ENCODE assay signal across 8 cellular contexts in the genomic region with DNA sequence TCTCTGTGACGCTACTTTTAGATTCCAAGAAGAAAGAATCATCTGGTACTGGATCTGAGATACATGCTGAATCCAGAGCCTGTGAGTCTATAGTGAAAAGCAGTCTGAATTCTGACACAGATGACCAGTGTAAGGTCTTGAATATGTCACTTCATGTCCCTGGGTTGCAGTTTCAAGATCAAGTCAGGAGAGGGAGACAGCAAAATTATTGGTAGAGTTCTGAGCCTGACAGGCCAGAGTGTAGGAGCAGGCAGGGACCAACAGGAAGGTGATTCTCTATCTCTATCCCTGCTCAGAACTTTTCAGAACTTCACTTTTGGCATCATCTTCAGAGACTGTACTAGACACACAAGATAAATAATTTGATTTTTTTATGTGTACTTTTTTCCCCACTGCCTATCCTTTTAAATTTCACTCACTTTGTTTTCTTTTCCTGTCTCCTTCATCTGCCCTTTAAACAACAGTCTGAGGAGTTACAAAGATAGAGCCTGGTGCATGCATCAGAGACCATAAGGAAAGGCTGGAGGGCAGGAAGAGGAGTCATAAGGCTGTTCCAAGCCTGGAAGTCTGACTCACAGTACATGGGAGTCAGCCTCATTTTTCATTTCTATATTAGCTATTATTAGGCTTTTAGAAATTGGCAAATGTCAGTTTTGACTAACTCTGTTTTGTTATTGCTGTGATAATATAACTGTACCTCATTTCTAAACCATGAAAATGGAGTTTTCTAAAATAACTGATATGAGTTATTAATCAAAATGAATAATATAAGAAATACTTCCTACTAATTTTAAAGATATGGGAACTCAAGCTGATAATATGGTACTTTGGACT.
A peak's percentile ranks its signal among the peaks of the same experiment; 100 is the strongest.
DNase-seq lines count a peak whose midpoint lies in the region; ATAC-seq and TF ChIP-seq lines count a peak whose summit lies in the region.

No MANE protein-coding gene starts in this region.

- H3K27ac Mint-ChIP-seq in effector memory CD8-positive, alpha-beta T cell: no peak overlapping the region

- H3K4me1 Mint-ChIP-seq in effector memory CD8-positive, alpha-beta T cell (ENCODE audit: low read depth in 2 of 2): no peaks in the 10 kb centered on the region

- TF ChIP-seq CTCF in astrocyte of the cerebellum (IDR thresholded peaks at IDR 0.05; ENCODE audit: low read depth, low read length, missing control alignments): peak; percentile 52

- no peak overlapping the region for H3K4me3 ChIP-seq in astrocyte of the cerebellum (ENCODE audit: low read depth, low read length)

- H3K9me3 Mint-ChIP-seq in effector memory CD8-positive, alpha-beta T cell: no peaks in the 10 kb centered on the region

- DNase-seq in AG08396 (ENCODE audit: low spot score) (peak; percentile 20), LoVo (ENCODE audit: low spot score) (peak; percentile 22), astrocyte of the cerebellum (ENCODE audit: low read depth) (no peak), medulla oblongata (ENCODE audit: extremely low spot score) (peak; percentile 76), NCI-H2227 (lab: John Stamatoyannopoulos, UW; ENCODE audit: unreplicated experiment) (no peak), NCI-H146 treated with DMSO at 0.1 percent for 48 hours (lab: John Stamatoyannopoulos, UW; ENCODE audit: unreplicated experiment) (no peak)
- DNase-seq in effector memory CD8-positive, alpha-beta T cell: no peak

- no peaks in the 10 kb centered on the region for H3K27me3 Mint-ChIP-seq in effector memory CD8-positive, alpha-beta T cell

- in situ Hi-C loops in astrocyte of the cerebellum (cut with HindIII; ENCODE audit: low sequenced_read_pairs): loop anchor here (10.0 kb wide), 1 partner anchor 622 kb away; no protein-coding TSS in a partner anchor

- peak; percentile 43 for ATAC-seq in GM19025 (IDR thresholded peaks at IDR 0.05; ENCODE audit: low read depth, unreplicated experiment)
- ATAC-seq in effector memory CD8-positive, alpha-beta T cell (replicated peaks): no peak

- no peak overlapping the region for H3K4me3 Mint-ChIP-seq in effector memory CD8-positive, alpha-beta T cell

- H3K36me3 Mint-ChIP-seq in effector memory CD8-positive, alpha-beta T cell (ENCODE audit: insufficient read depth): no peaks in the 10 kb centered on the region

Comparison
In these comparisons a context has a peak if more than half of its experiments do, and no peak if none do; other contexts are left out.
1. DNase-seq: peak in AG08396 (single experiment), LoVo (single experiment) and medulla oblongata (single experiment); none in astrocyte of the cerebellum (single experiment), effector memory CD8-positive, alpha-beta T cell (0 of 3), NCI-H2227 (single experiment) and NCI-H146 treated with DMSO at 0.1 percent for 48 hours (single experiment).